In the genomic region with DNA sequence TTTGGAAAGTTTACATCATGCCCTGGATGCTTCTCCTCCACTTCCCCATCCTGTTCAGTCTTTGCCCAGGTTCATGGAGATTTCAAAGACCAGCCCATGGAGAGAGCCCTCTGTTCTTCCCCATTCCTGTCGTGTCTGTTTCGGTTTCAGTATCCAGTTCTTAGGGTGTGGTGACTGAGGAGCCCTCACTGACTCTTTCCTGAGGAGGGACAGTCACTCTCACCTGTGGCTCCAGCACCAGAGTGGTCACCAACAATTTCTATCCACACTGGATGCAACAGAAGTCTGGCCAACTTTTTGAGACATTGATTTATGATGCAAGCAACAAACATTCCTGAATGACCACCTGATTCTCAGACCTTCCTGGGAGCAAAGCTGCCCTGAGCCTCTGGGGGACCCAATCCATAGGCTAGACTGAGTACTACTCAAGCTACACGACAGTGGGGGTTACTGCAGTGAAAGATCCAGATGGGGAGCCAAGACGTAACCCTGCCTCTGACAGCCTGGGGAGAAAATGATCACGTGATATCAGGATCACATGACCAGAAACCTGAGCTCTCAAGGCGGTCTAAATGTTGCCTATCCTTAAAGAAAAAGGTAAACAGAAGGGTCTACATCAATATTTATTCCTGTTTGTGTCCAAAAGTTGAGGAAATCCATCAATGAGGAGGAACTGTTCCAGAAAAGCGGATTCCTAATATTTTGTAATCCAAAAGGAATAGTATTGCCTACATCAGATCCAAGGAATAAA, we compare ENCODE assay signal across 1 cellular context.
TF ChIP-seq lines count a peak whose summit lies in the region.

No MANE protein-coding gene starts in this region.

TF ChIP-seq in K562, 482 proteins besides CTCF, POLR2A, EP300 and RAD21 (continued from another document and continues in another):
- peak; percentile 54 to 94; a peak in 3 of 4 replicates for TF ChIP-seq TEAD1 (CRISPR knock-in tag; IDR thresholded peaks at IDR 0.05)
- TF ChIP-seq SIN3B (IDR thresholded peaks at IDR 0.05; ENCODE audit: low read depth), result peak; percentile 90
- peak; percentile 96 for TF ChIP-seq KLF1 (tag; IDR thresholded peaks at IDR 0.05)
- no peak for TF ChIP-seq FOXA1 (IDR thresholded peaks at IDR 0.05; ENCODE audit: borderline replicate concordance)
- no peak for TF ChIP-seq FOXK1 (CRISPR knock-in tag; IDR thresholded peaks at IDR 0.05; ENCODE audit: borderline replicate concordance)
- peak; percentile 91 for TF ChIP-seq TCFL5 (CRISPR knock-in tag; conservative IDR thresholded peaks at IDR 0.05)
- TF ChIP-seq BCL6 (CRISPR knock-in tag; IDR thresholded peaks at IDR 0.05), result peak; percentile 75
- no peak for TF ChIP-seq RBM25 (IDR thresholded peaks at IDR 0.05; ENCODE audit: low read depth, low read length, severe bottlenecking)
- 0 out of 2 replicates have a peak, but pooled peaks have one; percentile 28 for TF ChIP-seq HNRNPUL1 (IDR thresholded peaks at IDR 0.05; ENCODE audit: low read length)
- TF ChIP-seq SMAD4 (CRISPR knock-in tag; conservative IDR thresholded peaks at IDR 0.05), result peak; percentile 94
- peak in 1 of 2 experiments; percentile 49; a peak in 2 of 4 replicates for TF ChIP-seq SIX5 (IDR thresholded peaks at IDR 0.05; ENCODE audit: borderline replicate concordance in 1 of 2, insufficient read depth in 1 of 2, low read depth in 1 of 2, low read length in 2 of 2)
- no peak for TF ChIP-seq GATAD2A (IDR thresholded peaks at IDR 0.05)
- TF ChIP-seq MAZ (CRISPR knock-in tag; conservative IDR thresholded peaks at IDR 0.05 in 1 of 2, IDR thresholded peaks at IDR 0.05 in 1 of 2), result peak; percentile 88 to 91
- TF ChIP-seq, protein P1, sequence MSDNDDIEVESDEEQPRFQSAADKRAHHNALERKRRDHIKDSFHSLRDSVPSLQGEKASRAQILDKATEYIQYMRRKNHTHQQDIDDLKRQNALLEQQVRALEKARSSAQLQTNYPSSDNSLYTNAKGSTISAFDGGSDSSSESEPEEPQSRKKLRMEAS (CRISPR knock-in tag; IDR thresholded peaks at IDR 0.05), result no peak; the same call in 1 of the 2 replicates
- no peak for TF ChIP-seq NFYB (IDR thresholded peaks at IDR 0.05; ENCODE audit: extremely low read depth, insufficient read length)
- no peak for TF ChIP-seq NCOA6 (IDR thresholded peaks at IDR 0.05)
- TF ChIP-seq, protein P2, sequence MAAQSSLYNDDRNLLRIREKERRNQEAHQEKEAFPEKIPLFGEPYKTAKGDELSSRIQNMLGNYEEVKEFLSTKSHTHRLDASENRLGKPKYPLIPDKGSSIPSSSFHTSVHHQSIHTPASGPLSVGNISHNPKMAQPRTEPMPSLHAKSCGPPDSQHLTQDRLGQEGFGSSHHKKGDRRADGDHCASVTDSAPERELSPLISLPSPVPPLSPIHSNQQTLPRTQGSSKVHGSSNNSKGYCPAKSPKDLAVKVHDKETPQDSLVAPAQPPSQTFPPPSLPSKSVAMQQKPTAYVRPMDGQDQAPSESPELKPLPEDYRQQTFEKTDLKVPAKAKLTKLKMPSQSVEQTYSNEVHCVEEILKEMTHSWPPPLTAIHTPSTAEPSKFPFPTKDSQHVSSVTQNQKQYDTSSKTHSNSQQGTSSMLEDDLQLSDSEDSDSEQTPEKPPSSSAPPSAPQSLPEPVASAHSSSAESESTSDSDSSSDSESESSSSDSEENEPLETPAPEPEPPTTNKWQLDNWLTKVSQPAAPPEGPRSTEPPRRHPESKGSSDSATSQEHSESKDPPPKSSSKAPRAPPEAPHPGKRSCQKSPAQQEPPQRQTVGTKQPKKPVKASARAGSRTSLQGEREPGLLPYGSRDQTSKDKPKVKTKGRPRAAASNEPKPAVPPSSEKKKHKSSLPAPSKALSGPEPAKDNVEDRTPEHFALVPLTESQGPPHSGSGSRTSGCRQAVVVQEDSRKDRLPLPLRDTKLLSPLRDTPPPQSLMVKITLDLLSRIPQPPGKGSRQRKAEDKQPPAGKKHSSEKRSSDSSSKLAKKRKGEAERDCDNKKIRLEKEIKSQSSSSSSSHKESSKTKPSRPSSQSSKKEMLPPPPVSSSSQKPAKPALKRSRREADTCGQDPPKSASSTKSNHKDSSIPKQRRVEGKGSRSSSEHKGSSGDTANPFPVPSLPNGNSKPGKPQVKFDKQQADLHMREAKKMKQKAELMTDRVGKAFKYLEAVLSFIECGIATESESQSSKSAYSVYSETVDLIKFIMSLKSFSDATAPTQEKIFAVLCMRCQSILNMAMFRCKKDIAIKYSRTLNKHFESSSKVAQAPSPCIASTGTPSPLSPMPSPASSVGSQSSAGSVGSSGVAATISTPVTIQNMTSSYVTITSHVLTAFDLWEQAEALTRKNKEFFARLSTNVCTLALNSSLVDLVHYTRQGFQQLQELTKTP (IDR thresholded peaks at IDR 0.05; ENCODE audit: low read depth in 1 of 2, partially characterized antibody in 2 of 2), result peak; percentile 75 to 99
- no peak for TF ChIP-seq TSC22D4 (tag; IDR thresholded peaks at IDR 0.05)
- TF ChIP-seq ZNF3 (CRISPR knock-in tag; IDR thresholded peaks at IDR 0.05), result no peak
- TF ChIP-seq, protein P3, sequence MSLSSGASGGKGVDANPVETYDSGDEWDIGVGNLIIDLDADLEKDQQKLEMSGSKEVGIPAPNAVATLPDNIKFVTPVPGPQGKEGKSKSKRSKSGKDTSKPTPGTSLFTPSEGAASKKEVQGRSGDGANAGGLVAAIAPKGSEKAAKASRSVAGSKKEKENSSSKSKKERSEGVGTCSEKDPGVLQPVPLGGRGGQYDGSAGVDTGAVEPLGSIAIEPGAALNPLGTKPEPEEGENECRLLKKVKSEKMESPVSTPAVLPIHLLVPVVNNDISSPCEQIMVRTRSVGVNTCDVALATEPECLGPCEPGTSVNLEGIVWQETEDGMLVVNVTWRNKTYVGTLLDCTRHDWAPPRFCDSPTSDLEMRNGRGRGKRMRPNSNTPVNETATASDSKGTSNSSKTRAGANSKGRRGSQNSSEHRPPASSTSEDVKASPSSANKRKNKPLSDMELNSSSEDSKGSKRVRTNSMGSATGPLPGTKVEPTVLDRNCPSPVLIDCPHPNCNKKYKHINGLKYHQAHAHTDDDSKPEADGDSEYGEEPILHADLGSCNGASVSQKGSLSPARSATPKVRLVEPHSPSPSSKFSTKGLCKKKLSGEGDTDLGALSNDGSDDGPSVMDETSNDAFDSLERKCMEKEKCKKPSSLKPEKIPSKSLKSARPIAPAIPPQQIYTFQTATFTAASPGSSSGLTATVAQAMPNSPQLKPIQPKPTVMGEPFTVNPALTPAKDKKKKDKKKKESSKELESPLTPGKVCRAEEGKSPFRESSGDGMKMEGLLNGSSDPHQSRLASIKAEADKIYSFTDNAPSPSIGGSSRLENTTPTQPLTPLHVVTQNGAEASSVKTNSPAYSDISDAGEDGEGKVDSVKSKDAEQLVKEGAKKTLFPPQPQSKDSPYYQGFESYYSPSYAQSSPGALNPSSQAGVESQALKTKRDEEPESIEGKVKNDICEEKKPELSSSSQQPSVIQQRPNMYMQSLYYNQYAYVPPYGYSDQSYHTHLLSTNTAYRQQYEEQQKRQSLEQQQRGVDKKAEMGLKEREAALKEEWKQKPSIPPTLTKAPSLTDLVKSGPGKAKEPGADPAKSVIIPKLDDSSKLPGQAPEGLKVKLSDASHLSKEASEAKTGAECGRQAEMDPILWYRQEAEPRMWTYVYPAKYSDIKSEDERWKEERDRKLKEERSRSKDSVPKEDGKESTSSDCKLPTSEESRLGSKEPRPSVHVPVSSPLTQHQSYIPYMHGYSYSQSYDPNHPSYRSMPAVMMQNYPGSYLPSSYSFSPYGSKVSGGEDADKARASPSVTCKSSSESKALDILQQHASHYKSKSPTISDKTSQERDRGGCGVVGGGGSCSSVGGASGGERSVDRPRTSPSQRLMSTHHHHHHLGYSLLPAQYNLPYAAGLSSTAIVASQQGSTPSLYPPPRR (CRISPR knock-in tag; IDR thresholded peaks at IDR 0.05; ENCODE audit: borderline replicate concordance), result 0 out of 2 replicates have a peak, but pooled peaks have one; percentile 42
- TF ChIP-seq, protein P4, sequence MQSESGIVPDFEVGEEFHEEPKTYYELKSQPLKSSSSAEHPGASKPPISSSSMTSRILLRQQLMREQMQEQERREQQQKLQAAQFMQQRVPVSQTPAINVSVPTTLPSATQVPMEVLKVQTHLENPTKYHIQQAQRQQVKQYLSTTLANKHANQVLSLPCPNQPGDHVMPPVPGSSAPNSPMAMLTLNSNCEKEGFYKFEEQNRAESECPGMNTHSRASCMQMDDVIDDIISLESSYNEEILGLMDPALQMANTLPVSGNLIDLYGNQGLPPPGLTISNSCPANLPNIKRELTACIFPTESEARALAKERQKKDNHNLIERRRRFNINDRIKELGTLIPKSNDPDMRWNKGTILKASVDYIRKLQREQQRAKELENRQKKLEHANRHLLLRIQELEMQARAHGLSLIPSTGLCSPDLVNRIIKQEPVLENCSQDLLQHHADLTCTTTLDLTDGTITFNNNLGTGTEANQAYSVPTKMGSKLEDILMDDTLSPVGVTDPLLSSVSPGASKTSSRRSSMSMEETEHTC (IDR thresholded peaks at IDR 0.05), result peak; percentile 89
- no peak; the same call in 1 of the 2 replicates for TF ChIP-seq ZBTB1 (CRISPR knock-in tag; IDR thresholded peaks at IDR 0.05; ENCODE audit: borderline replicate concordance, low read depth)
- TF ChIP-seq SMARCA5 (IDR thresholded peaks at IDR 0.05), result no peak
- TF ChIP-seq, protein P5, sequence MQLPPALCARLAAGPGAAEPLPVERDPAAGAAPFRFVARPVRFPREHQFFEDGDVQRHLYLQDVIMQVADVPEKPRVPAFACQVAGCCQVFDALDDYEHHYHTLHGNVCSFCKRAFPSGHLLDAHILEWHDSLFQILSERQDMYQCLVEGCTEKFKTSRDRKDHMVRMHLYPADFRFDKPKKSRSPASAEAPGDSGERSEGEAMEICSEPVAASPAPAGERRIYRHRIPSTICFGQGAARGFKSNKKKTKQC (CRISPR knock-in tag; IDR thresholded peaks at IDR 0.05), result peak; percentile 74
- TF ChIP-seq PRMT5 (CRISPR knock-in tag; IDR thresholded peaks at IDR 0.05), result no peak
- TF ChIP-seq HIVEP1 (CRISPR knock-in tag; IDR thresholded peaks at IDR 0.05), result peak; percentile 91
- TF ChIP-seq POLR2G (IDR thresholded peaks at IDR 0.05; ENCODE audit: low read depth, low read length), result no peak
- peak in 1 of 2 experiments; percentile 93; a peak in 2 of 4 replicates for TF ChIP-seq ARNT (IDR thresholded peaks at IDR 0.05)
- TF ChIP-seq, protein P6, sequence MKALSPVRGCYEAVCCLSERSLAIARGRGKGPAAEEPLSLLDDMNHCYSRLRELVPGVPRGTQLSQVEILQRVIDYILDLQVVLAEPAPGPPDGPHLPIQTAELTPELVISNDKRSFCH (CRISPR knock-in tag; IDR thresholded peaks at IDR 0.05), result no peak
- TF ChIP-seq, protein P6 (tag; IDR thresholded peaks at IDR 0.05), result no peak
- TF ChIP-seq WHSC1 (IDR thresholded peaks at IDR 0.05; ENCODE audit: low read length), result no peak
- TF ChIP-seq IFI16 (CRISPR knock-in tag; IDR thresholded peaks at IDR 0.05), result no peak; the same call in 1 of the 2 replicates
- TF ChIP-seq EZH2 (IDR thresholded peaks at IDR 0.05; ENCODE audit: borderline replicate concordance, low read depth, low read length), result no peak
- 0 out of 2 replicates have a peak, but pooled peaks have one; percentile 56 for TF ChIP-seq TARDBP (IDR thresholded peaks at IDR 0.05)
- TF ChIP-seq, protein P7, sequence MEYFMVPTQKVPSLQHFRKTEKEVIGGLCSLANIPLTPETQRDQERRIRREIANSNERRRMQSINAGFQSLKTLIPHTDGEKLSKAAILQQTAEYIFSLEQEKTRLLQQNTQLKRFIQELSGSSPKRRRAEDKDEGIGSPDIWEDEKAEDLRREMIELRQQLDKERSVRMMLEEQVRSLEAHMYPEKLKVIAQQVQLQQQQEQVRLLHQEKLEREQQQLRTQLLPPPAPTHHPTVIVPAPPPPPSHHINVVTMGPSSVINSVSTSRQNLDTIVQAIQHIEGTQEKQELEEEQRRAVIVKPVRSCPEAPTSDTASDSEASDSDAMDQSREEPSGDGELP (CRISPR knock-in tag; IDR thresholded peaks at IDR 0.05; ENCODE audit: borderline replicate concordance), result peak; percentile 70; the same call in 1 of the 2 replicates
- TF ChIP-seq, protein P8, sequence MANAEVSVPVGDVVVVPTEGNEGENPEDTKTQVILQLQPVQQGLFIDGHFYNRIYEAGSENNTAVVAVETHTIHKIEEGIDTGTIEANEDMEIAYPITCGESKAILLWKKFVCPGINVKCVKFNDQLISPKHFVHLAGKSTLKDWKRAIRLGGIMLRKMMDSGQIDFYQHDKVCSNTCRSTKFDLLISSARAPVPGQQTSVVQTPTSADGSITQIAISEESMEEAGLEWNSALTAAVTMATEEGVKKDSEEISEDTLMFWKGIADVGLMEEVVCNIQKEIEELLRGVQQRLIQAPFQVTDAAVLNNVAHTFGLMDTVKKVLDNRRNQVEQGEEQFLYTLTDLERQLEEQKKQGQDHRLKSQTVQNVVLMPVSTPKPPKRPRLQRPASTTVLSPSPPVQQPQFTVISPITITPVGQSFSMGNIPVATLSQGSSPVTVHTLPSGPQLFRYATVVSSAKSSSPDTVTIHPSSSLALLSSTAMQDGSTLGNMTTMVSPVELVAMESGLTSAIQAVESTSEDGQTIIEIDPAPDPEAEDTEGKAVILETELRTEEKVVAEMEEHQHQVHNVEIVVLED (CRISPR knock-in tag; IDR thresholded peaks at IDR 0.05), result peak; percentile 85
- no peak for TF ChIP-seq GTF2F1 (IDR thresholded peaks at IDR 0.05; ENCODE audit: low read depth, low read length)
- TF ChIP-seq, protein P9, sequence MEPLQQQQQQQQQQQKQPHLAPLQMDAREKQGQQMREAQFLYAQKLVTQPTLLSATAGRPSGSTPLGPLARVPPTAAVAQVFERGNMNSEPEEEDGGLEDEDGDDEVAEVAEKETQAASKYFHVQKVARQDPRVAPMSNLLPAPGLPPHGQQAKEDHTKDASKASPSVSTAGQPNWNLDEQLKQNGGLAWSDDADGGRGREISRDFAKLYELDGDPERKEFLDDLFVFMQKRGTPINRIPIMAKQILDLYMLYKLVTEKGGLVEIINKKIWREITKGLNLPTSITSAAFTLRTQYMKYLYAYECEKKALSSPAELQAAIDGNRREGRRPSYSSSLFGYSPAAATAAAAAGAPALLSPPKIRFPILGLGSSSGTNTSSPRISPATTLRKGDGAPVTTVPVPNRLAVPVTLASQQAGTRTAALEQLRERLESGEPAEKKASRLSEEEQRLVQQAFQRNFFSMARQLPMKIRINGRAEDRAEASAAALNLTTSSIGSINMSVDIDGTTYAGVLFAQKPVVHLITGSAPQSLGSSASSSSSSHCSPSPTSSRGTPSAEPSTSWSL (CRISPR knock-in tag; IDR thresholded peaks at IDR 0.05; ENCODE audit: borderline replicate concordance), result peak; percentile 98
- no peak for TF ChIP-seq HNRNPH1 (optimal IDR thresholded peaks at IDR 0.05; ENCODE audit: low read depth, low read length)
- no peak for TF ChIP-seq BRCA1 (IDR thresholded peaks at IDR 0.05)
- TF ChIP-seq BRCA1 (CRISPR knock-in tag; IDR thresholded peaks at IDR 0.05), result no peak
- TF ChIP-seq GATAD2B (IDR thresholded peaks at IDR 0.05; ENCODE audit: borderline replicate concordance), result no peak
- peak; percentile 74; the same call in 1 of the 2 replicates for TF ChIP-seq FOXM1 (IDR thresholded peaks at IDR 0.05; ENCODE audit: low read depth)
- no peak for TF ChIP-seq FOXM1 (CRISPR knock-in tag; IDR thresholded peaks at IDR 0.05; ENCODE audit: low read depth)
- TF ChIP-seq, protein P10, sequence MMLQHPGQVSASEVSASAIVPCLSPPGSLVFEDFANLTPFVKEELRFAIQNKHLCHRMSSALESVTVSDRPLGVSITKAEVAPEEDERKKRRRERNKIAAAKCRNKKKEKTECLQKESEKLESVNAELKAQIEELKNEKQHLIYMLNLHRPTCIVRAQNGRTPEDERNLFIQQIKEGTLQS (IDR thresholded peaks at IDR 0.05), result peak; percentile 69
- TF ChIP-seq, protein P10 (CRISPR knock-in tag; conservative IDR thresholded peaks at IDR 0.05), result peak; percentile 81
- no peak for TF ChIP-seq ZNF121 (CRISPR knock-in tag; conservative IDR thresholded peaks at IDR 0.05)
